In the genomic region with DNA sequence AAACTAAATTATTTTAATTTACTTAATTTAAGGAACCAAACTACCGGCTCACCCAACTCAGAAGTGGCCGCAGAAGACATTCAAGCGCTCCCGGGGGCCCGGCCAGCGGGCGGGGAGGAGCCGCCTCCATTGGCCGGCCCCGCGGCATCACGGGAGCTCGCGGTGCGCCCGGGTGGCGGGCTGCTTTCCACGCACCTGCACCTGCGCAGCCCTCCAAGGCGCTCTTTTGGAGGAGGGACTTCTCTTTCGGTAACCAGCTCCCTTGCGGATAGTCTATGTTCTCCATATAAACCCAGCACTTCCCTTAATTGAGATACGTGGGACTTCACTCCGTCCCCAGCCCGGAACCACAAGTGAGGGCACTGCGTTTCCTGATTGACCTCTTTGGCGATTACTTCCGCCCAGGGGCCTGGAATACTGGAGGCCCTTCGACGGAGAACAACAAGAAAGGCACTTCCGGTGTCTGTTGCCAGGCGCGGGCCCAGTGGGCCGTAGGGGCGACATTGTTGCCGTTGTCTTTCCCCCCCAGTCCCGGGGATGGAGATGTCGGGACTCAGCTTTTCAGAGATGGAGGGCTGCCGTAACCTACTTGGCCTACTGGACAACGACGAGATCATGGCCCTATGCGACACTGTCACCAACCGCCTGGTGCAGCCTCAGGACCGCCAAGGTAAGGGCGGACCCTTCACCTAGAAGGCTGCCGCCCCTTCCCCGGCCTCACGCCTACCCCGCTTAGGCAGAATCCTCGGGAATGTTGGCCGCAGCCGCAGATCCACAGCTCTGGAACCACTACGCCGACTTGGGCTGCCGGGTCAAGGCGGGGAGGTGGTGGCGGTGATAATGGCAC, we compare ENCODE assay signal across 1 cellular context.
TF ChIP-seq lines count a peak whose summit lies in the region.

Gene C3orf38 (plus strand): TSS at position 444 of the 847 bp plus-strand sequence. CDS start 94 bp downstream, at position 538.

TF ChIP-seq in SK-N-SH, 30 proteins besides CTCF, POLR2A, EP300 and RAD21 (continued from another document):
- TF ChIP-seq, protein P1, sequence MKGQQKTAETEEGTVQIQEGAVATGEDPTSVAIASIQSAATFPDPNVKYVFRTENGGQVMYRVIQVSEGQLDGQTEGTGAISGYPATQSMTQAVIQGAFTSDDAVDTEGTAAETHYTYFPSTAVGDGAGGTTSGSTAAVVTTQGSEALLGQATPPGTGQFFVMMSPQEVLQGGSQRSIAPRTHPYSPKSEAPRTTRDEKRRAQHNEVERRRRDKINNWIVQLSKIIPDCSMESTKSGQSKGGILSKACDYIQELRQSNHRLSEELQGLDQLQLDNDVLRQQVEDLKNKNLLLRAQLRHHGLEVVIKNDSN (IDR thresholded peaks at IDR 0.05; ENCODE audit: borderline replicate concordance, low read depth), result no peak
- TF ChIP-seq REST (IDR thresholded peaks at IDR 0.05; ENCODE audit: low read depth, low read length) (peak; percentile 30; the same call in 1 of the 2 replicates), JUND (IDR thresholded peaks at IDR 0.05) (no peak)
